ENCODE assay signal across 38 cellular contexts in the genomic region with DNA sequence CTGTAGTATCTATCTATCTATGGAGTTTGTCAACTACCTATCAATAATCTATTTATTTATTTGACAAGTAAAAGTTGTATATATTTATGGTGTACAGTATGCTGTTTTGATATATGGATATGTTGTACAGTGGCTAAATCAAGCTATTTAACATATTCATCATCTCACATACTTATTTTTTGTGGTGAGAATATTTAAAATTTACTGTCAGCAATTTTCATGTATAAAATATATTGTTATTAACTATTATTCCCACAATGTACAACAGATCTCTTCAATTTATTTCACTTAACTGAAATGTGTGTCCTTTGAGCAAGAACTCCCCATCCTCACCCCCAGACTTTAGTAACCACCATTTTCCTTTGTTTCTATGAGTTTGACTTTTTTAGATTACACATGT. TPM values are rescaled to one million over a fixed set of nuclear protein-coding genes. Genes with fewer than 3 reads are reported as not detected.
"Had no signal": no experiment of that assay in that cellular context is flagged by ENCODE, and none has a peak within 500 bp of the region (broad histone marks: within the 10 kb centered on the region; RNA-seq: fewer than 3 reads in every experiment).

No MANE protein-coding gene starts in this region.

- ATAC-seq: activated naive CD4-positive, alpha-beta T cell treated with anti-CD3 and anti-CD28 coated beads, Interleukin-2, amount 50 U/mL, for 72 hours; activated naive CD8-positive, alpha-beta T cell treated with anti-CD3 and anti-CD28 coated beads, Interleukin-2, amount 50 U/mL, for 24 hours; activated T-cell treated with anti-CD3 and anti-CD28 coated beads, Interleukin-2, amount 50 U/mL, for 4 hours; activated T-cell treated with anti-CD3 and anti-CD28 coated beads, Interleukin-2, amount 50 U/mL, for 72 hours; activated T-helper 17 cell treated with anti-CD3 and anti-CD28 coated beads, Interleukin-2, amount 50 U/mL, for 72 hours; body of pancreas had no signal

- H3K9me3 ChIP-seq: body of pancreas, breast epithelium had no signal

- H3K4me3 ChIP-seq: adrenal gland, ascending aorta, body of pancreas, breast epithelium, cardiac muscle cell had no signal

- DNase-seq: activated effector memory CD4-positive, alpha-beta T cell treated with anti-CD3 and anti-CD28 coated beads, Interleukin-2, amount 50 U/mL, for 16 hours; activated effector memory CD4-positive, alpha-beta T cell treated with Interleukin-2 at 50 U/mL for 16 hours; activated gamma-delta T cell; activated gamma-delta T cell treated with Interleukin-2 at 50 U/mL for 16 hours; activated naive CD4-positive, alpha-beta T cell; activated naive CD4-positive, alpha-beta T cell treated with anti-CD3 and anti-CD28 coated beads for 36 hours; activated naive CD4-positive, alpha-beta T cell treated with anti-CD3 and anti-CD28 coated beads, Interleukin-2, amount 10 ng/mL, durations not matched to agents 7 days and 5 days; activated naive CD4-positive, alpha-beta T cell treated with anti-CD3 and anti-CD28 coated beads, Interleukin-2, amount 50 U/mL, for 16 hours; activated naive CD4-positive, alpha-beta T cell treated with Interleukin-2 at 50 U/mL for 16 hours; activated naive CD8-positive, alpha-beta T cell treated with anti-CD3 and anti-CD28 coated beads for 36 hours; activated naive CD8-positive, alpha-beta T cell treated with anti-CD3 and anti-CD28 coated beads, Interleukin-2, amount 10 ng/mL, durations not matched to agents 7 days and 5 days; activated naive CD8-positive, alpha-beta T cell treated with anti-CD3 and anti-CD28 coated beads, Interleukin-2, amount 50 U/mL, for 24 hours; activated T-cell treated with anti-CD3 and anti-CD28 coated beads, Interleukin-2, amount 50 U/mL, for 24 hours; activated T-cell treated with anti-CD3 and anti-CD28 coated beads, Interleukin-2, amount 50 U/mL, for 4 hours; activated T-cell treated with anti-CD3 and anti-CD28 coated beads, Interleukin-2, amount 50 U/mL, for 48 hours; activated T-cell treated with anti-CD3 and anti-CD28 coated beads, Interleukin-2, amount 50 U/mL, for 72 hours; adrenal gland; amniotic stem cell; amygdala; anterior cingulate cortex; aorta; body of pancreas; brain microvascular endothelial cell; caudate nucleus; central memory CD4-positive, alpha-beta T cell; cerebellar nuclear complex had no signal

- H3K36me3 ChIP-seq: adrenal gland, ascending aorta, brain microvascular endothelial cell, breast epithelium, cardiac muscle cell had no signal

- H3K4me1 ChIP-seq: adrenal gland, ascending aorta, body of pancreas, breast epithelium had no signal

- H3K27ac ChIP-seq: adrenal gland, ascending aorta, body of pancreas, brain microvascular endothelial cell, breast epithelium, cardiac muscle cell had no signal

- FAIRE-seq: astrocyte, bronchial epithelial cell had no signal

- H3K27me3 ChIP-seq: adrenal gland, ascending aorta, body of pancreas, brain microvascular endothelial cell, breast epithelium, cardiac muscle cell had no signal

RNA-seq across cellular contexts. Expression of gene AGR3, which starts 14.5 kb away (rescaled TPM):
- total RNA-seq: activated naive CD4-positive, alpha-beta T cell treated with anti-CD3 and anti-CD28 coated beads for 36 hours; activated naive CD4-positive, alpha-beta T cell treated with anti-CD3 and anti-CD28 coated beads, Interleukin-2, amount 50 U/mL, for 72 hours; activated naive CD8-positive, alpha-beta T cell treated with anti-CD3 and anti-CD28 coated beads for 36 hours; activated naive CD8-positive, alpha-beta T cell treated with anti-CD3 and anti-CD28 coated beads, Interleukin-2, amount 10 ng/mL, durations not matched to agents 7 days and 5 days; activated T-cell treated with anti-CD3 and anti-CD28 coated beads, Interleukin-2, amount 50 U/mL, for 4 hours; activated T-cell treated with anti-CD3 and anti-CD28 coated beads, Interleukin-2, amount 50 U/mL, for 72 hours; activated T-helper 1 cell treated with anti-CD3 and anti-CD28 coated beads, Interleukin-12 subunit alpha, Interleukin-12 subunit beta, Interleukin-2, Interleukin-4 antibody, amounts not matched to agents 30 ng/mL and 10 ng/mL and 1 ng/mL, durations not matched to agents 14 hours and 24 hours and 36 hours; activated T-helper 17 cell treated with anti-CD3 and anti-CD28 coated beads, Interleukin-2, amount 50 U/mL, for 72 hours; activated T-helper 2 cell treated with anti-CD3 and anti-CD28 coated beads, Interferon-gamma antibody, Interleukin-2, Interleukin-4, amounts not matched to agents 10 μg/mL and 5 μg/mL and 100 μg/mL, durations not matched to agents 14 hours and 24 hours and 36 hours; adrenal gland; aorta; ascending aorta; astrocyte; bronchial epithelial cell; cardiac muscle cell; cardiac septum; cerebellum; chondrocyte had no signal
- polyA plus RNA-seq: adrenal gland, cardiac muscle cell had no signal
